In the genomic region with DNA sequence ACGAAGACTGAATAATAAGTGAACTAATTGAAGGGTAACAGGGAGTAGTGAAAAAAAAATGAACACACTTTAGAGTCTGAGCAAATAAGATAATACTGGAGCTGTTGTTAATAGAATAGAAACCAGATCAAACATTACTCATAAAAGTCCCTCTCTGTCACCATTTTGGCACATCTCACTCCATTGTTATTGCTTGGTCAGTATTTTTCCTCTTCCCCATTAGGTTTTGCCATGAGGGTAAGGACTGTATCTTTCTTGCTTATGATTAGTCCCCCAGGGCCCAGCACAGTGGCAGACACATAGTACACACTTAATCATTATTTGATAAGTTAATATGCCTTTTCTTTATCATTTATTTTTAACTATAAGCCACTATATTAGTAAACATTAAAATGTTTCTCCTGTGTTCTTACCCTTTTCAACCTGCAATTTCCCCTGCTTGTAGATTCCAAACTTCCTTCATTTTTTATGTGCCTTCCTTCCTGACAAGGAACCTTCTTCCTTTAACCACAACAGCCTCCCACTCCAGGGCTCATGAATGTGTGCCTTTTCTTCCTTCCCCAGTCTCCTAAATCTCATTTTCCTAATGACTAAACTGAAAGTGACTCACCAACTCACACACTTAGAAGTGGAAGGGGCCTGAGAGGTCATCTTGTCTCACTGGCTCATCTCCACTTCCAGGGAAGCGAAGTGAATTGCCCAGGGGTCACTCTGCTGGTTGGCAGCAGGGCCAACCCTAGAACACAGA, we compare ENCODE assay signal across 11 cellular contexts.
DNase-seq lines count a peak whose midpoint lies in the region; TF ChIP-seq lines count a peak whose summit lies in the region.
"Had no signal": no experiment of that assay in that cellular context is flagged by ENCODE, and none has a peak within 500 bp of the region (broad histone marks: within the 10 kb centered on the region; RNA-seq: fewer than 3 reads in every experiment).

No MANE protein-coding gene starts in this region.

- DNase-seq in DMS53 treated with DMSO at 0.1 percent for 48 hours (lab: John Stamatoyannopoulos, UW; ENCODE audit: unreplicated experiment) (peak; percentile 1), MG63 (peak; percentile 30), osteoblast (ENCODE audit: insufficient read length, low spot score, missing footprints) (peak; percentile 95), activated gamma-delta T cell (lab: John Stamatoyannopoulos, UW) (no peak), immature natural killer cell (no peak)
- no peak for DNase-seq in stimulated activated CD4-positive, alpha-beta T cell treated with anti-CD3 and anti-CD28 coated beads, Interleukin-12 subunit alpha, Interleukin-12 subunit beta, amount 100 ng/mL, for 4 hours
- DNase-seq in effector CD4-positive, alpha-beta T cell, result no peak
- DNase-seq: glutamatergic neuron; stimulated activated naive CD4-positive, alpha-beta T cell had no signal

- H3K4me1 Mint-ChIP-seq in dendritic cell treated with granulocyte-macrophage colony-stimulating factor and Interleukin-4, amounts not matched to agents 40 ng/mL and 50 ng/mL, for 4 days (ENCODE audit: low read depth), result peaks cover 8% of the 10 kb centered on the region
- H3K4me1 Mint-ChIP-seq in immature natural killer cell, result no peaks in the 10 kb centered on the region

- peaks cover 12% of the 10 kb centered on the region for H3K4me1 ChIP-seq in osteoblast (ENCODE audit: insufficient read depth, low read length)
- H3K4me1 ChIP-seq: parathyroid adenoma had no signal

- no peaks in the 10 kb centered on the region for H3K36me3 ChIP-seq in MG63
- H3K36me3 ChIP-seq in osteoblast (ENCODE audit: insufficient read depth, low read length), result no peaks in the 10 kb centered on the region

- peak overlapping the region; percentile 44 for H3K4me2 ChIP-seq in osteoblast (ENCODE audit: insufficient read depth, low read length)

- H3K9me3 Mint-ChIP-seq in dendritic cell treated with granulocyte-macrophage colony-stimulating factor and Interleukin-4, amounts not matched to agents 40 ng/mL and 50 ng/mL, for 4 days, result no peaks in the 10 kb centered on the region
- H3K9me3 Mint-ChIP-seq in immature natural killer cell, result no peaks in the 10 kb centered on the region

- no peak overlapping the region for H3K4me3 Mint-ChIP-seq in dendritic cell treated with granulocyte-macrophage colony-stimulating factor and Interleukin-4, amounts not matched to agents 40 ng/mL and 50 ng/mL, for 4 days
- H3K4me3 Mint-ChIP-seq in immature natural killer cell, result no peak overlapping the region

- no peaks in the 10 kb centered on the region for H3K27me3 Mint-ChIP-seq in dendritic cell treated with granulocyte-macrophage colony-stimulating factor and Interleukin-4, amounts not matched to agents 40 ng/mL and 50 ng/mL, for 4 days
- peaks cover 0 to 2% (median 0%) of the 10 kb centered on the region in 3 donors for H3K27me3 Mint-ChIP-seq in immature natural killer cell (ENCODE audit: low read depth in 3 of 3)

- H3K4me3 ChIP-seq in MG63 (no peak overlapping the region), osteoblast (ENCODE audit: insufficient read depth, low read length) (no peak overlapping the region)

- no peaks in the 10 kb centered on the region for H4K20me1 ChIP-seq in osteoblast (ENCODE audit: insufficient read depth, low read length)

- no peaks in the 10 kb centered on the region for H3K36me3 Mint-ChIP-seq in dendritic cell treated with granulocyte-macrophage colony-stimulating factor and Interleukin-4, amounts not matched to agents 40 ng/mL and 50 ng/mL, for 4 days (ENCODE audit: low read depth)
- peaks cover 4 to 10% (median 8%) of the 10 kb centered on the region in 3 donors for H3K36me3 Mint-ChIP-seq in immature natural killer cell

- no peaks in the 10 kb centered on the region for H3K27me3 ChIP-seq in MG63
- H3K27me3 ChIP-seq in osteoblast (ENCODE audit: insufficient read depth, low read length), result no peaks in the 10 kb centered on the region

- TF ChIP-seq CTCF in osteoblast (IDR thresholded peaks at IDR 0.05; ENCODE audit: extremely low read depth, low read depth, low read length), result no peak

- no peak overlapping the region for H2AFZ ChIP-seq in osteoblast (ENCODE audit: low read length)
- H2AFZ ChIP-seq: parathyroid adenoma had no signal

- no peaks in the 10 kb centered on the region for H3K79me2 ChIP-seq in osteoblast (ENCODE audit: insufficient read depth, low read length)
- H3K79me2 ChIP-seq: parathyroid adenoma had no signal

- peak overlapping the region; percentile 7 for H3K27ac Mint-ChIP-seq in dendritic cell treated with granulocyte-macrophage colony-stimulating factor and Interleukin-4, amounts not matched to agents 40 ng/mL and 50 ng/mL, for 4 days
- H3K27ac Mint-ChIP-seq in immature natural killer cell, result no peak overlapping the region

- peak overlapping the region; percentile 67 for H3K27ac ChIP-seq in osteoblast (ENCODE audit: low read depth, low read length)
- H3K27ac ChIP-seq: parathyroid adenoma had no signal

- intact Hi-C loops in dendritic cell treated with granulocyte-macrophage colony-stimulating factor and Interleukin-4, amounts not matched to agents 40 ng/mL and 50 ng/mL, for 4 days (cut with micrococcal nuclease), result no loop called here

- H3K9me3 ChIP-seq in MG63 (no peaks in the 10 kb centered on the region), osteoblast (ENCODE audit: low read depth, low read length) (no peaks in the 10 kb centered on the region)

Comparison
In these comparisons a context has a peak if more than half of its experiments do, and no peak if none do; other contexts are left out.
1. DNase-seq: peak in DMS53 treated with DMSO at 0.1 percent for 48 hours (single experiment), MG63 (single experiment) and osteoblast (single experiment); none in stimulated activated CD4-positive, alpha-beta T cell treated with anti-CD3 and anti-CD28 coated beads, Interleukin-12 subunit alpha, Interleukin-12 subunit beta, amount 100 ng/mL, for 4 hours (single experiment), activated gamma-delta T cell (single experiment), effector CD4-positive, alpha-beta T cell (single experiment) and immature natural killer cell (0 of 3).